In genomic region chr16:57822861-57823260, GRCh38 we compare ENCODE assay signal across 20 cellular contexts.
"Had no signal": no experiment of that assay in that cellular context is flagged by ENCODE, and none has a peak within 500 bp of the region (broad histone marks: within the 10 kb centered on the region; RNA-seq: fewer than 3 reads in every experiment).

No MANE protein-coding gene starts in this region.

- H3K4me2 ChIP-seq: hepatocyte had no signal

- H3K79me2 ChIP-seq: hepatocyte had no signal

- H2AFZ ChIP-seq: hepatocyte had no signal

- H3K36me3 Mint-ChIP-seq: naive thymus-derived CD4-positive, alpha-beta T cell had no signal

- H3K4me1 ChIP-seq: uterus had no signal

- H3K27ac Mint-ChIP-seq: dendritic cell treated with granulocyte-macrophage colony-stimulating factor and Interleukin-4, amounts not matched to agents 40 ng/mL and 50 ng/mL, for 4 days; effector memory CD8-positive, alpha-beta T cell; naive thymus-derived CD4-positive, alpha-beta T cell had no signal

- H3K27me3 ChIP-seq: hepatocyte, spleen, upper lobe of left lung, uterus had no signal

- H3K4me3 Mint-ChIP-seq: dendritic cell treated with granulocyte-macrophage colony-stimulating factor and Interleukin-4, amounts not matched to agents 40 ng/mL and 50 ng/mL, for 4 days; effector memory CD8-positive, alpha-beta T cell; naive thymus-derived CD4-positive, alpha-beta T cell had no signal

- H3K9me3 ChIP-seq: neutrophil, spleen, upper lobe of left lung, uterus had no signal

- DNase-seq: effector memory CD8-positive, alpha-beta T cell; foreskin melanocyte; head of caudate nucleus; kidney; left cardiac atrium; left ventricle myocardium superior; mesenchymal stem cell; naive thymus-derived CD4-positive, alpha-beta T cell; spleen; stimulated activated CD4-positive, alpha-beta T cell treated with anti-CD3 and anti-CD28 coated beads, Interleukin-15, amount 100 ng/mL, for 24 hours; stimulated activated CD4-positive, alpha-beta T cell treated with anti-CD3 and anti-CD28 coated beads, Interleukin-1b, Interleukin-23, amount 100 ng/mL, for 48 hours; stimulated activated CD4-positive, alpha-beta T cell treated with anti-CD3 and anti-CD28 coated beads, Interleukin-4, amount 100 ng/mL, for 4 hours; stimulated activated naive CD4-positive, alpha-beta T cell treated with Interleukin-2 at 50 U/mL for 16 hours; upper lobe of left lung; uterus had no signal

- ATAC-seq: effector memory CD8-positive, alpha-beta T cell; left cardiac atrium; left ventricle myocardium superior; naive thymus-derived CD4-positive, alpha-beta T cell; sciatic nerve had no signal

- H3K27ac ChIP-seq: neutrophil, spleen, upper lobe of left lung, uterus had no signal

- H3K4me3 ChIP-seq: hepatocyte, lung, spleen, upper lobe of left lung, uterus had no signal

- H3K9me3 Mint-ChIP-seq: dendritic cell treated with granulocyte-macrophage colony-stimulating factor and Interleukin-4, amounts not matched to agents 40 ng/mL and 50 ng/mL, for 4 days; effector memory CD8-positive, alpha-beta T cell had no signal

- H3K36me3 ChIP-seq: neutrophil, spleen, upper lobe of left lung, uterus had no signal
